ENCODE assay signal across 8 cellular contexts in genomic region chr4:158667651-158668198, GRCh38. TPM values are rescaled to one million over a fixed set of nuclear protein-coding genes. Genes with fewer than 3 reads are reported as not detected.
DNase-seq lines count a peak whose midpoint lies in the region; ATAC-seq and TF ChIP-seq lines count a peak whose summit lies in the region.

No MANE protein-coding gene starts in this region.

- H3K4me2 ChIP-seq in PC-3 (ENCODE audit: low read length) = no peak overlapping the region

- intact Hi-C loops in cardiac septum (cut with DNase I) (loop anchor here (5.0 kb wide), 1 partner anchor 40 kb away; no protein-coding TSS in a partner anchor), PC-3 (cut with micrococcal nuclease) (loop anchor here (5.0 kb wide), 1 partner anchor 95 kb away; no protein-coding TSS in a partner anchor), vagina (cut with DNase I) (no loop called here)

- H3K9me3 ChIP-seq in right atrium auricular region (no peaks in the 10 kb centered on the region), PC-3 (ENCODE audit: low read length) (no peaks in the 10 kb centered on the region), vagina (no peaks in the 10 kb centered on the region)

- POLR2A ChIA-PET in PC-3 (lab: Charles Lee; ENCODE audit: unreplicated experiment) = no interaction called here

- CTCF ChIA-PET in PC-3 (lab: Charles Lee) = no interaction called here

- peaks cover 5% of the 10 kb centered on the region; the same call in 1 of the 2 replicates for H4K20me1 ChIP-seq in PC-3 (ENCODE audit: low read length)

- H3K27ac ChIP-seq in right atrium auricular region (no peak overlapping the region), PC-3 (ENCODE audit: low read length) (no peak overlapping the region), vagina (no peak overlapping the region)

- no peak for TF ChIP-seq POLR2A in vagina (IDR thresholded peaks at IDR 0.05)

- no peak for ATAC-seq in PC-3

- no peak overlapping the region for H3K9ac ChIP-seq in PC-3 (ENCODE audit: low read length)

- no peaks in the 10 kb centered on the region for H3K36me3 ChIP-seq in right atrium auricular region
- peaks cover 2% of the 10 kb centered on the region for H3K36me3 ChIP-seq in PC-3 (ENCODE audit: low read depth, low read length)
- no peaks in the 10 kb centered on the region for H3K36me3 ChIP-seq in vagina

- no peak overlapping the region for H3K4me3 ChIP-seq in right atrium auricular region
- H3K4me3 ChIP-seq in PC-3 (ENCODE audit: low read length) = no peak overlapping the region
- no peak overlapping the region for H3K4me3 ChIP-seq in retinal pigment epithelial cell (ENCODE audit: low read length)
- H3K4me3 ChIP-seq in vagina = no peak overlapping the region

- H2AFZ ChIP-seq in PC-3 (ENCODE audit: low read length) = no peak overlapping the region

- peak; percentile 16 to 54 for TF ChIP-seq CTCF in right atrium auricular region (IDR thresholded peaks at IDR 0.05)
- TF ChIP-seq CTCF in PC-3 (conservative IDR thresholded peaks at IDR 0.05; ENCODE audit: low read depth, low read length) = peak; percentile 55; the same call in 1 of the 2 replicates
- TF ChIP-seq CTCF in retinal pigment epithelial cell (conservative IDR thresholded peaks at IDR 0.05; ENCODE audit: low read depth, low read length) = peak; percentile 77
- peak in 1 of 3 experiments; percentile 8 for TF ChIP-seq CTCF in vagina (IDR thresholded peaks at IDR 0.05)

- DNase-seq in right atrium auricular region (ENCODE audit: low spot score) (no peak), cardiac septum (ENCODE audit: low spot score) (no peak), PC-3 (peak; percentile 53), dermis blood vessel endothelial cell (peak; percentile 65), retinal pigment epithelial cell (ENCODE audit: low read depth) (no peak), vagina (ENCODE audit: extremely low spot score in 2 of 2) (no peak), hippocampal formation (lab: John Stamatoyannopoulos, UW) (no peak)
- DNase-seq in effector CD8-positive, alpha-beta T cell (lab: John Stamatoyannopoulos, UW) = no peak

- H3F3A ChIP-seq in PC-3 (ENCODE audit: low read length, unreplicated experiment) = no peaks in the 10 kb centered on the region

- H3K9me2 ChIP-seq in PC-3 (replicated peaks; ENCODE audit: low read length) = no peaks in the 10 kb centered on the region

- H3K4me1 ChIP-seq in right atrium auricular region (peaks cover 0 to 12% of the 10 kb centered on the region in 2 donors), PC-3 (ENCODE audit: insufficient read depth, low read length) (0 out of 2 replicates have a peak, but pooled peaks cover 5% of the 10 kb centered on the region), vagina (peaks cover 12% of the 10 kb centered on the region)

- no peaks in the 10 kb centered on the region for H3K27me3 ChIP-seq in right atrium auricular region
- H3K27me3 ChIP-seq in PC-3 (ENCODE audit: low read length) = no peaks in the 10 kb centered on the region
- H3K27me3 ChIP-seq in vagina = no peaks in the 10 kb centered on the region

- no TSS peak for BruUV-seq in PC-3 (replicated peaks; lab: Mats Ljungman, UMichigan)

- H3K79me2 ChIP-seq in PC-3 (ENCODE audit: low read length) = peaks cover 49% of the 10 kb centered on the region

RNA-seq across cellular contexts. Expression of gene C4orf46, which starts 4.0 kb away (rescaled TPM):
- total RNA-seq in right atrium auricular region (1 to 10 TPM; 3.2 to 4.2 TPM), cardiac septum (3.0 TPM), PC-3 (2014; rRNA removed) (10.9 and 13.1 TPM in 2 replicates), dermis blood vessel endothelial cell (7.7 and 13.6 TPM in 2 replicates), vagina (5.9 TPM)

RNA-seq across cellular contexts. Expression of gene ETFDH, which starts 4.4 kb away (rescaled TPM):
- total RNA-seq in right atrium auricular region (100 to 1,000 TPM in 1 of 2 donors, 10 to 100 TPM in 1; 96.6 to 156 TPM), cardiac septum (131 TPM), PC-3 (2014; rRNA removed) (22.4 and 23.8 TPM in 2 replicates), dermis blood vessel endothelial cell (19.2 and 21.3 TPM in 2 replicates), vagina (20.4 TPM)

RNA-seq across cellular contexts. Expression of gene PPID, which starts 55.5 kb away (rescaled TPM):
- total RNA-seq in right atrium auricular region (10 to 100 TPM; 18.0 to 31.9 TPM), cardiac septum (31.9 TPM), PC-3 (2014; rRNA removed) (34.4 and 43.3 TPM in 2 replicates), dermis blood vessel endothelial cell (26.4 and 35.1 TPM in 2 replicates), vagina (15.0 TPM)

Comparison
In these comparisons a context has a peak if more than half of its experiments do, and no peak if none do; other contexts are left out.
1. DNase-seq: peak in PC-3 (single experiment) and dermis blood vessel endothelial cell (single experiment); none in right atrium auricular region (single experiment), cardiac septum (single experiment), retinal pigment epithelial cell (single experiment), vagina (0 of 2), effector CD8-positive, alpha-beta T cell (single experiment) and hippocampal formation (0 of 2).